ENCODE assay signal across 8 cellular contexts in the genomic region with DNA sequence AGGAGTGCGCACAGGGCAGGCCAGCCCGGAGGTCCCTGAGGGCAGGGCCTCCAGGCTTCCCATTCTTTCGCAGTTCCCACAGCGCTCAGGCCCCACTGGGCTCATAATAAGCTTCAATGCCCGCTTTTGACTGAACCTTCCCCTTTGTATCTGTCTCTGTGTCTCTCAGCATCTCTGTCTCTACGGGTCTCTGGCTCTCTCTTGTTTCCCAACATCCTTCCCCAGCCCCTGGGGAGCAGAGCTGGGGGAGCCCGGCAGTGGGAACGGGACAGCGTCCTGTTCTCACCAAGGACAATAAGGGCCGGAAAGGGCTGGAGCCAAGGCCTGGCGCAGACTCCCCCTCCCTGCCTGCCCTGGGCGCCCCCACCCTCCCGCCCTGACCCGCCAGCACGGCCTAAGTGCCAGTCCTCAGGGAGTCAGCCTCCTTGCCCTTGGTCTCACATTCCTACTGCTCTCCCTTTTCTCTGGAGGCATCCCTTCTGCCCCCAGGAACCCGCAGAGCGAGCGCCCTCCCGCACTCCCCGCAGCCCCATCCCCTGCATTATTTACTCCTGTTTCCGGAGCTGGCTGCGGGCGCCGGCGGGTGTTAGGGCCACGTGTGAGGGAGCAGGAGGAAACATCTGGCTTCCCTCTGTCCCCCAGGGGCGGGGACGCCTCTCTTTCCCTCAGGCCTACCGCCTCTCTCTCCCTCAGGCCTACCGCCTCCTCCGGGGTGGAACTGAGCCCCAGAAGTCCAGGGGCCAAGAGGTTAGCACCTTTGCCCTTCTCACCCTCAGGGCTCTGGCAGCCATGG. TPM values are rescaled to one million over a fixed set of nuclear protein-coding genes. Genes with fewer than 3 reads are reported as not detected.
DNase-seq lines count a peak whose midpoint lies in the region; ATAC-seq and TF ChIP-seq lines count a peak whose summit lies in the region.

No MANE protein-coding gene starts in this region.

- no peak overlapping the region for H3K56ac ChIP-seq in H9 (ENCODE audit: insufficient read length, low read depth, low read length)

- H3K27me3 ChIP-seq in H9 (ENCODE audit: insufficient read depth, low read length): no peaks in the 10 kb centered on the region
- H3K27me3 ChIP-seq in heart left ventricle: peaks cover 0 to 8% (median 0%) of the 10 kb centered on the region in 9 donors

- H4K8ac ChIP-seq in H9 (replicated peaks; ENCODE audit: insufficient read length, low read depth, low read length): no peak overlapping the region

- ATAC-seq in heart left ventricle: peak; percentile 57 to 84 (median 74)

- no peaks in the 10 kb centered on the region for H3K79me1 ChIP-seq in H9 (ENCODE audit: insufficient read depth, low read depth, low read length, poor library complexity, severe bottlenecking)

- H2BK20ac ChIP-seq in H9 (ENCODE audit: low read depth, low read length, poor library complexity, severe bottlenecking): no peak overlapping the region

- H3K36me3 Mint-ChIP-seq in H9 (ENCODE audit: insufficient read depth in 1 of 3, low read depth in 3 of 3): peaks cover 3 to 17% (median 13%) of the 10 kb centered on the region in 3 experiments; a peak in 6 of 7 replicates
- H3K36me3 Mint-ChIP-seq in T-helper 2 cell treated with Interferon-gamma antibody and Interleukin-4, amounts not matched to agents 5 μg/mL and 100 μg/mL, for 36 hours (ENCODE audit: low read depth): peaks cover 22% of the 10 kb centered on the region

- no peak overlapping the region for H3K18ac ChIP-seq in H9 (ENCODE audit: insufficient read length, low read depth, low read length)

- peak overlapping the region; percentile 94 for H3K4me2 ChIP-seq in H9 (ENCODE audit: insufficient read depth, insufficient read length, low read length)

- DNase-seq in H9 (peak; percentile 71), SHP77 (lab: John Stamatoyannopoulos, UW) (peak; percentile 40 to 67), heart left ventricle (peak; percentile 85 to 90 (median 87)), posterior cingulate gyrus (peak in 9 of 10 donors; percentile 21 to 92 (median 44)), cerebellar nuclear complex (lab: John Stamatoyannopoulos, UW) (no peak), GM10266 (ENCODE audit: extremely low spot score) (no peak)
- no peak for DNase-seq in T-helper 2 cell treated with Interferon-gamma antibody and Interleukin-4, amounts not matched to agents 5 μg/mL and 100 μg/mL, for 36 hours (ENCODE audit: low spot score)
- no peak for DNase-seq in stimulated activated CD4-positive, alpha-beta T cell treated with anti-CD3 and anti-CD28 coated beads, Interleukin-4, amount 100 ng/mL, for 1 hour

- no peak overlapping the region for H2BK5ac ChIP-seq in H9 (ENCODE audit: insufficient read length, low read length)

- no peak overlapping the region for H2BK15ac ChIP-seq in H9 (ENCODE audit: low read depth, low read length)

- H3K14ac ChIP-seq in H9 (ENCODE audit: insufficient read depth, low read length): no peak overlapping the region

- no peak overlapping the region for H3K9ac ChIP-seq in H9 (ENCODE audit: extremely low read depth, insufficient read length, low read length)

- H3K4me1 Mint-ChIP-seq in H9: peaks cover 5 to 18% of the 10 kb centered on the region in 2 experiments
- peaks cover 21% of the 10 kb centered on the region for H3K4me1 Mint-ChIP-seq in T-helper 2 cell treated with Interferon-gamma antibody and Interleukin-4, amounts not matched to agents 5 μg/mL and 100 μg/mL, for 36 hours (ENCODE audit: low read depth)

- peaks cover 3% of the 10 kb centered on the region for H3K27me3 Mint-ChIP-seq in H9 (ENCODE audit: low read depth)
- no peaks in the 10 kb centered on the region for H3K27me3 Mint-ChIP-seq in T-helper 2 cell treated with Interferon-gamma antibody and Interleukin-4, amounts not matched to agents 5 μg/mL and 100 μg/mL, for 36 hours (ENCODE audit: low read depth)

- H3K23ac ChIP-seq in H9 (ENCODE audit: insufficient read length, low read depth, low read length): no peak overlapping the region

- peak overlapping the region in 1 of 2 experiments; percentile 89; a peak in 3 of 5 replicates for H3K4me3 Mint-ChIP-seq in H9
- no peak overlapping the region for H3K4me3 Mint-ChIP-seq in T-helper 2 cell treated with Interferon-gamma antibody and Interleukin-4, amounts not matched to agents 5 μg/mL and 100 μg/mL, for 36 hours

- H3K4ac ChIP-seq in H9 (ENCODE audit: low read depth, low read length): no peak overlapping the region

- no peak for TF ChIP-seq CTCF in H9 (conservative IDR thresholded peaks at IDR 0.05)
- TF ChIP-seq CTCF in heart left ventricle (IDR thresholded peaks at IDR 0.05): no peak
- no peak for TF ChIP-seq CTCF in GM10266 (IDR thresholded peaks at IDR 0.05; ENCODE audit: control insufficient read depth, insufficient read depth, low read depth, missing control alignments)

- intact Hi-C loops in heart left ventricle (cut with DNase I): loop anchor here (1.0 to 5.0 kb wide), 8 partner anchors 38 to 75 kb away; a partner anchor contains a TSS
- intact Hi-C loops in posterior cingulate gyrus (cut with DNase I): loop anchor here (2.0 kb wide), 1 partner anchor 40 kb away; a partner anchor contains a TSS

- peak overlapping the region in 8 of 12 donors; percentile 1 to 36 (median 26) for H3K4me3 ChIP-seq in heart left ventricle

- H3K36me3 ChIP-seq in heart left ventricle: peaks cover 0 to 29% (median 24%) of the 10 kb centered on the region in 9 donors

- H4K5ac ChIP-seq in H9 (ENCODE audit: insufficient read length, low read depth, low read length): no peak overlapping the region

- no peak overlapping the region for H2AFZ ChIP-seq in H9 (ENCODE audit: low read length)

- H3K4me1 ChIP-seq in H9 (ENCODE audit: insufficient read depth, low read length) (no peaks in the 10 kb centered on the region), heart left ventricle (peaks cover 0 to 31% (median 26%) of the 10 kb centered on the region in 12 donors)

- H2BK12ac ChIP-seq in H9 (ENCODE audit: insufficient read length, low read depth, low read length): no peak overlapping the region

- H2AK5ac ChIP-seq in H9 (ENCODE audit: insufficient read length, low read length): no peak overlapping the region

- H3K27ac Mint-ChIP-seq in H9: peak overlapping the region in 2 of 3 experiments; percentile 83 to 96; a peak in 5 of 7 replicates
- no peak overlapping the region for H3K27ac Mint-ChIP-seq in T-helper 2 cell treated with Interferon-gamma antibody and Interleukin-4, amounts not matched to agents 5 μg/mL and 100 μg/mL, for 36 hours

- WGBS in H9 (ENCODE audit: extremely low coverage, insufficient read length, low lambda C conversion rate): no CpG with 5 or more reads among the region's 31 CpGs
- WGBS in heart left ventricle, 4 donors: 17 to 36% (median 30%) methylated on average over 25 to 31 of the region's 31 CpGs

- H3K79me2 ChIP-seq in H9 (ENCODE audit: insufficient read depth, low read length): no peaks in the 10 kb centered on the region

- no peak overlapping the region for H3K27ac ChIP-seq in H9 (ENCODE audit: insufficient read length, low read depth, low read length)
- peak overlapping the region; percentile 67 to 88 (median 76) for H3K27ac ChIP-seq in heart left ventricle

- TF ChIP-seq POLR2A in heart left ventricle (IDR thresholded peaks at IDR 0.05): no peak

- no peak overlapping the region for H2BK120ac ChIP-seq in H9 (ENCODE audit: low read depth, low read length, poor library complexity, severe bottlenecking)

- no peak overlapping the region for H4K91ac ChIP-seq in H9 (ENCODE audit: insufficient read length, low read depth, low read length)

- peaks cover 8% of the 10 kb centered on the region for H3K23me2 ChIP-seq in H9 (ENCODE audit: insufficient read length, low read depth, low read length, poor library complexity, severe bottlenecking)

- H3K9me3 ChIP-seq in H9 (ENCODE audit: control insufficient read depth, low read depth, low read length) (no peaks in the 10 kb centered on the region), heart left ventricle (peaks cover 0 to 9% (median 0%) of the 10 kb centered on the region in 12 donors)

- H3K9me3 Mint-ChIP-seq in H9: peaks cover 4 to 5% of the 10 kb centered on the region in 2 experiments; a peak in 4 of 5 replicates
- no peaks in the 10 kb centered on the region for H3K9me3 Mint-ChIP-seq in T-helper 2 cell treated with Interferon-gamma antibody and Interleukin-4, amounts not matched to agents 5 μg/mL and 100 μg/mL, for 36 hours

- H3T11ph ChIP-seq in H9 (ENCODE audit: low read length): no peak overlapping the region

- no peaks in the 10 kb centered on the region for H4K20me1 ChIP-seq in H9 (ENCODE audit: control insufficient read depth, insufficient read depth, insufficient read length)

RNA-seq across cellular contexts. Expression of a gene that starts 6.5 kb away (rescaled TPM):
- total RNA-seq in H9 (2021) (149 and 152 TPM in 2 replicates), heart left ventricle (100 to 1,000 TPM; 106 to 199 (median 123) TPM)
- polyA plus RNA-seq in heart left ventricle: 100 to 1,000 TPM; 220 to 283 TPM

RNA-seq across cellular contexts. Expression of a gene that starts 7.1 kb away (rescaled TPM):
- total RNA-seq in H9 (2021): 16.5 and 18.4 TPM in 2 replicates
- under 1 TPM in 5 of 9 donors, not detected in 4; 0.08 to 0.41 (median 0.12) TPM for total RNA-seq in heart left ventricle
- polyA plus RNA-seq in heart left ventricle: under 1 TPM in 1 of 2 donors, not detected in 1; 0.04 TPM

RNA-seq across cellular contexts. Expression of a gene that starts 26.2 kb away (rescaled TPM):
- total RNA-seq in H9 (2021): 47.4 and 48.5 TPM in 2 replicates
- 10 to 100 TPM; 46.1 to 70.7 (median 54.4) TPM for total RNA-seq in heart left ventricle
- 100 to 1,000 TPM in 1 of 2 donors, 10 to 100 TPM in 1; 75.4 to 216 TPM for polyA plus RNA-seq in heart left ventricle

RNA-seq across cellular contexts. Expression of a gene that starts 30.9 kb away (rescaled TPM):
- total RNA-seq in H9 (2021) (24.9 and 26.0 TPM in 2 replicates), heart left ventricle (10 to 100 TPM in 4 of 9 donors, 1 to 10 TPM in 5; 5.4 to 21.7 (median 9.7) TPM)
- 10 to 100 TPM; 15.7 to 36.0 TPM for polyA plus RNA-seq in heart left ventricle

RNA-seq across cellular contexts. Expression of a gene that starts 38.9 kb away (rescaled TPM):
- 1.4 and 1.9 TPM in 2 replicates for total RNA-seq in H9 (2021)
- total RNA-seq in heart left ventricle: 10 to 100 TPM; 22.8 to 51.8 (median 37.2) TPM
- polyA plus RNA-seq in heart left ventricle: 100 to 1,000 TPM in 1 of 2 donors, 10 to 100 TPM in 1; 31.6 to 103 TPM

Comparison
In these comparisons a context has a peak if more than half of its experiments do, and no peak if none do; other contexts are left out.
1. DNase-seq: peak in H9 (single experiment), SHP77 (2 of 2), heart left ventricle (5 of 5) and posterior cingulate gyrus (9 of 10); none in cerebellar nuclear complex (0 of 2), T-helper 2 cell treated with Interferon-gamma antibody and Interleukin-4, amounts not matched to agents 5 μg/mL and 100 μg/mL, for 36 hours (single experiment), stimulated activated CD4-positive, alpha-beta T cell treated with anti-CD3 and anti-CD28 coated beads, Interleukin-4, amount 100 ng/mL, for 1 hour (single experiment) and GM10266 (single experiment).
2. RNA of a gene that starts 7.1 kb away (total RNA-seq): 16.5 to 18.4 TPM in H9; 0.08 to 0.41 TPM in heart left ventricle; every median in the first group is over 10 times any median in the second.